In genomic region chrX:16081357-16081756, GRCh38 we compare ENCODE assay signal across 38 cellular contexts. TPM values are rescaled to one million over a fixed set of nuclear protein-coding genes. Genes with fewer than 3 reads are reported as not detected.
"Had no signal": no experiment of that assay in that cellular context is flagged by ENCODE, and none has a peak within 500 bp of the region (broad histone marks: within the 10 kb centered on the region; RNA-seq: fewer than 3 reads in every experiment).

No MANE protein-coding gene starts in this region.

- H3K27ac Mint-ChIP-seq: activated B cell treated with CpG ODN at 0.5 μM for 24 hours; activated CD4-positive, alpha-beta memory T cell treated with anti-CD3 and anti-CD28 coated beads for 36 hours; activated CD4-positive, alpha-beta T cell treated with anti-CD3 and anti-CD28 coated beads, Interleukin-2, amount 10 ng/mL, durations not matched to agents 24 days and 14 days; activated CD8-positive, alpha-beta T cell treated with anti-CD3 and anti-CD28 coated beads for 36 hours; activated naive CD4-positive, alpha-beta T cell treated with anti-CD3 and anti-CD28 coated beads for 36 hours; activated naive CD4-positive, alpha-beta T cell treated with anti-CD3 and anti-CD28 coated beads, Interleukin-2, amount 50 U/mL, for 72 hours; activated naive CD8-positive, alpha-beta T cell treated with anti-CD3 and anti-CD28 coated beads for 36 hours; activated T-cell treated with anti-CD3 and anti-CD28 coated beads, Interleukin-2, amount 50 U/mL, for 72 hours; activated T-helper 1 cell treated with anti-CD3 and anti-CD28 coated beads, Interleukin-12 subunit alpha, Interleukin-12 subunit beta, Interleukin-2, Interleukin-4 antibody, amounts not matched to agents 30 ng/mL and 10 ng/mL and 1 ng/mL, durations not matched to agents 14 hours and 24 hours and 36 hours; activated T-helper 17 cell treated with anti-CD3 and anti-CD28 coated beads, Interleukin-2, amount 50 U/mL, for 72 hours; brain; T-helper 1 cell treated with Interleukin-12 subunit alpha and Interleukin-12 subunit beta and Interleukin-4 antibody, amounts not matched to agents 30 μg/mL and 1 μg/mL, for 36 hours; T-helper 2 cell treated with Interferon-gamma antibody and Interleukin-4, amounts not matched to agents 5 μg/mL and 100 μg/mL, for 36 hours had no signal

- H3K36me3 ChIP-seq: adrenal gland, cardiac muscle cell had no signal

- H3K36me3 Mint-ChIP-seq: activated CD4-positive, alpha-beta memory T cell treated with anti-CD3 and anti-CD28 coated beads for 36 hours; activated naive CD4-positive, alpha-beta T cell treated with anti-CD3 and anti-CD28 coated beads, Interleukin-2, amount 50 U/mL, for 72 hours; activated naive CD8-positive, alpha-beta T cell treated with anti-CD3 and anti-CD28 coated beads for 36 hours; brain had no signal

- ATAC-seq: activated CD8-positive, alpha-beta T cell treated with anti-CD3 and anti-CD28 coated beads for 36 hours; activated naive CD4-positive, alpha-beta T cell treated with anti-CD3 and anti-CD28 coated beads, Interleukin-2, amount 50 U/mL, for 72 hours; activated T-cell treated with anti-CD3 and anti-CD28 coated beads, Interleukin-2, amount 50 U/mL, for 4 hours; activated T-cell treated with anti-CD3 and anti-CD28 coated beads, Interleukin-2, amount 50 U/mL, for 72 hours; activated T-helper 17 cell treated with anti-CD3 and anti-CD28 coated beads, Interleukin-2, amount 50 U/mL, for 72 hours had no signal

- H3K9me3 Mint-ChIP-seq: activated B cell treated with CpG ODN at 0.5 μM for 24 hours; activated CD4-positive, alpha-beta memory T cell treated with anti-CD3 and anti-CD28 coated beads for 36 hours; activated CD4-positive, alpha-beta T cell treated with anti-CD3 and anti-CD28 coated beads, Interleukin-2, amount 10 ng/mL, durations not matched to agents 24 days and 14 days; activated CD8-positive, alpha-beta T cell treated with anti-CD3 and anti-CD28 coated beads for 36 hours; activated naive CD4-positive, alpha-beta T cell treated with anti-CD3 and anti-CD28 coated beads for 36 hours; activated naive CD4-positive, alpha-beta T cell treated with anti-CD3 and anti-CD28 coated beads, Interleukin-2, amount 50 U/mL, for 72 hours; activated naive CD8-positive, alpha-beta T cell treated with anti-CD3 and anti-CD28 coated beads for 36 hours; activated T-cell treated with anti-CD3 and anti-CD28 coated beads, Interleukin-2, amount 50 U/mL, for 4 hours; activated T-cell treated with anti-CD3 and anti-CD28 coated beads, Interleukin-2, amount 50 U/mL, for 72 hours; activated T-helper 1 cell treated with anti-CD3 and anti-CD28 coated beads, Interleukin-12 subunit alpha, Interleukin-12 subunit beta, Interleukin-2, Interleukin-4 antibody, amounts not matched to agents 30 ng/mL and 10 ng/mL and 1 ng/mL, durations not matched to agents 14 hours and 24 hours and 36 hours; activated T-helper 17 cell treated with anti-CD3 and anti-CD28 coated beads, Interleukin-2, amount 50 U/mL, for 72 hours; brain; central memory CD8-positive, alpha-beta T cell; T-helper 1 cell treated with Interleukin-12 subunit alpha and Interleukin-12 subunit beta and Interleukin-4 antibody, amounts not matched to agents 30 μg/mL and 1 μg/mL, for 36 hours; T-helper 2 cell treated with Interferon-gamma antibody and Interleukin-4, amounts not matched to agents 5 μg/mL and 100 μg/mL, for 36 hours had no signal

- H3K9me3 ChIP-seq: adrenal gland had no signal

- H3K4me3 Mint-ChIP-seq: activated B cell treated with CpG ODN at 0.5 μM for 24 hours; activated CD4-positive, alpha-beta memory T cell treated with anti-CD3 and anti-CD28 coated beads for 36 hours; activated CD4-positive, alpha-beta T cell treated with anti-CD3 and anti-CD28 coated beads, Interleukin-2, amount 10 ng/mL, durations not matched to agents 24 days and 14 days; activated CD8-positive, alpha-beta T cell treated with anti-CD3 and anti-CD28 coated beads for 36 hours; activated naive CD4-positive, alpha-beta T cell treated with anti-CD3 and anti-CD28 coated beads for 36 hours; activated naive CD8-positive, alpha-beta T cell treated with anti-CD3 and anti-CD28 coated beads for 36 hours; activated T-cell treated with anti-CD3 and anti-CD28 coated beads, Interleukin-2, amount 50 U/mL, for 4 hours; activated T-cell treated with anti-CD3 and anti-CD28 coated beads, Interleukin-2, amount 50 U/mL, for 72 hours; activated T-helper 1 cell treated with anti-CD3 and anti-CD28 coated beads, Interleukin-12 subunit alpha, Interleukin-12 subunit beta, Interleukin-2, Interleukin-4 antibody, amounts not matched to agents 30 ng/mL and 10 ng/mL and 1 ng/mL, durations not matched to agents 14 hours and 24 hours and 36 hours; activated T-helper 17 cell treated with anti-CD3 and anti-CD28 coated beads, Interleukin-2, amount 50 U/mL, for 72 hours; brain; central memory CD8-positive, alpha-beta T cell; T-helper 1 cell treated with Interleukin-12 subunit alpha and Interleukin-12 subunit beta and Interleukin-4 antibody, amounts not matched to agents 30 μg/mL and 1 μg/mL, for 36 hours; T-helper 2 cell treated with Interferon-gamma antibody and Interleukin-4, amounts not matched to agents 5 μg/mL and 100 μg/mL, for 36 hours had no signal

- DNase-seq: activated B cell treated with CpG ODN at 0.5 μM for 24 hours; activated CD4-positive, alpha-beta memory T cell treated with anti-CD3 and anti-CD28 coated beads for 36 hours; activated CD4-positive, alpha-beta T cell treated with anti-CD3 and anti-CD28 coated beads for 4 hours; activated CD4-positive, alpha-beta T cell treated with anti-CD3 and anti-CD28 coated beads, Interleukin-2, amount 10 ng/mL, durations not matched to agents 24 days and 14 days; activated CD4-positive, alpha-beta T cell treated with anti-CD3 and anti-CD28 coated beads, Interleukin-2, amount 50 U/mL, for 1 hour; activated CD4-positive, alpha-beta T cell treated with anti-CD3 and anti-CD28 coated beads, Interleukin-2, amount 50 U/mL, for 4 hours; activated CD4-positive, CD25-positive, alpha-beta regulatory T cell treated with anti-CD3 and anti-CD28 coated beads, Interleukin-2, amount 50 U/mL, for 72 hours; activated CD8-positive, alpha-beta memory T cell treated with anti-CD3 and anti-CD28 coated beads, Interleukin-2, amount 50 U/mL, for 4 hours; activated CD8-positive, alpha-beta T cell treated with anti-CD3 and anti-CD28 coated beads for 36 hours; activated effector memory CD4-positive, alpha-beta T cell treated with anti-CD3 and anti-CD28 coated beads, Interleukin-2, amount 50 U/mL, for 16 hours; activated gamma-delta T cell treated with Interleukin-2 at 50 U/mL for 16 hours; activated naive CD4-positive, alpha-beta T cell; activated naive CD4-positive, alpha-beta T cell treated with anti-CD3 and anti-CD28 coated beads for 36 hours; activated naive CD4-positive, alpha-beta T cell treated with anti-CD3 and anti-CD28 coated beads, Interleukin-2, amount 50 U/mL, for 16 hours; activated naive CD8-positive, alpha-beta T cell treated with anti-CD3 and anti-CD28 coated beads for 36 hours; activated T-cell treated with anti-CD3 and anti-CD28 coated beads for 4 hours; activated T-cell treated with anti-CD3 and anti-CD28 coated beads, Interleukin-2, amount 50 U/mL, for 1 hour; activated T-cell treated with anti-CD3 and anti-CD28 coated beads, Interleukin-2, amount 50 U/mL, for 4 hours; activated T-cell treated with anti-CD3 and anti-CD28 coated beads, Interleukin-2, amount 50 U/mL, for 72 hours; adrenal gland; amniotic stem cell; aorta; caudate nucleus; cerebellar nuclear complex; T-helper 1 cell; T-helper 2 cell; T-helper 9 cell had no signal

- H3K27me3 ChIP-seq: cardiac muscle cell had no signal

- H3K4me1 Mint-ChIP-seq: activated B cell treated with CpG ODN at 0.5 μM for 24 hours; activated CD4-positive, alpha-beta T cell treated with anti-CD3 and anti-CD28 coated beads, Interleukin-2, amount 10 ng/mL, durations not matched to agents 24 days and 14 days; activated naive CD8-positive, alpha-beta T cell treated with anti-CD3 and anti-CD28 coated beads for 36 hours; activated T-helper 17 cell treated with anti-CD3 and anti-CD28 coated beads, Interleukin-2, amount 50 U/mL, for 72 hours; central memory CD8-positive, alpha-beta T cell had no signal

- H3K27ac ChIP-seq: adrenal gland, cardiac muscle cell, VCaP had no signal

- H3K27me3 Mint-ChIP-seq: activated B cell treated with CpG ODN at 0.5 μM for 24 hours; activated CD4-positive, alpha-beta T cell treated with anti-CD3 and anti-CD28 coated beads, Interleukin-2, amount 10 ng/mL, durations not matched to agents 24 days and 14 days; brain had no signal

- H3K4me3 ChIP-seq: adrenal gland, cardiac muscle cell had no signal

- FAIRE-seq: bronchial epithelial cell, TTC549 had no signal

- H3K4me1 ChIP-seq: adrenal gland had no signal

RNA-seq across cellular contexts. Expression of gene GRPR, which starts 42.0 kb away (rescaled TPM):
- total RNA-seq: activated CD4-positive, alpha-beta memory T cell treated with anti-CD3 and anti-CD28 coated beads for 36 hours; activated CD4-positive, alpha-beta T cell treated with anti-CD3 and anti-CD28 coated beads, Interleukin-2, amount 10 ng/mL, durations not matched to agents 24 days and 14 days; activated CD8-positive, alpha-beta T cell treated with anti-CD3 and anti-CD28 coated beads for 36 hours; activated naive CD4-positive, alpha-beta T cell treated with anti-CD3 and anti-CD28 coated beads for 36 hours; activated naive CD4-positive, alpha-beta T cell treated with anti-CD3 and anti-CD28 coated beads, Interleukin-2, amount 50 U/mL, for 72 hours; activated naive CD8-positive, alpha-beta T cell treated with anti-CD3 and anti-CD28 coated beads for 36 hours; activated T-helper 1 cell treated with anti-CD3 and anti-CD28 coated beads, Interleukin-12 subunit alpha, Interleukin-12 subunit beta, Interleukin-2, Interleukin-4 antibody, amounts not matched to agents 30 ng/mL and 10 ng/mL and 1 ng/mL, durations not matched to agents 14 hours and 24 hours and 36 hours; bronchial epithelial cell had no signal
- polyA plus RNA-seq: aorta had no signal
